ENCODE assay signal across 19 cellular contexts in the genomic region with DNA sequence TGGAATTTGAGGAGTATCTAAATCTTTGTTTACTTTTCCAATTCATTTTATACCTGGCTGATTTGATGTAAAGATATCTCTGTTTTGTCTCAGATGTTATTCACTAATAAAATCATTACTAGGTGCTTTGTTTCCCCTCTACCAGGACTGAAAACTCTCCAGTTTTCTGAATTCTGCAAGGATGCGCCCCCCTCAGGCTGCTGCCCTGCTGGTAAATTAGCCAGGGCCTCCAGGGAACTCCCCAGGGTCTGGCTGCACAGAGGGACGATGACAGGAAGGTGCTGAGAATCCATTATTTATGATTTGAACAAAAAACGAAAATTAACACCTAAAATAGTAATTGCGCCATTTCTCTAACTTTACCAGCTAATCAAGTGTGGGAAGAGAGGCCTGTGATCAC.
DNase-seq lines count a peak whose midpoint lies in the region; ATAC-seq and TF ChIP-seq lines count a peak whose summit lies in the region.
"Had no signal": no experiment of that assay in that cellular context is flagged by ENCODE, and none has a peak within 500 bp of the region (broad histone marks: within the 10 kb centered on the region; RNA-seq: fewer than 3 reads in every experiment).

No MANE protein-coding gene starts in this region.

- no peaks in the 10 kb centered on the region for H3K27me3 Mint-ChIP-seq in endothelial cell (ENCODE audit: unreplicated experiment)
- H3K27me3 Mint-ChIP-seq: CD4-positive, alpha-beta T cell had no signal

- no peak for ATAC-seq in Panc1
- ATAC-seq in sciatic nerve, result no peak

- H2AK5ac ChIP-seq in neuronal stem cell (ENCODE audit: low read depth, low read length), result no peak overlapping the region

- H3K79me1 ChIP-seq in neuronal stem cell (ENCODE audit: low read depth, low read length), result no peaks in the 10 kb centered on the region

- H3K4me2 ChIP-seq in DOHH2 (ENCODE audit: low read length) (no peak overlapping the region), neuronal stem cell (ENCODE audit: insufficient read depth, low read length, poor library complexity, severe bottlenecking) (no peak overlapping the region)

- H2BK5ac ChIP-seq in neuronal stem cell (ENCODE audit: low read length), result no peak overlapping the region

- H3K27ac ChIP-seq in DOHH2 (ENCODE audit: low read depth, low read length) (no peak overlapping the region), Panc1 (ENCODE audit: low read length) (no peak overlapping the region), neuronal stem cell (replicated peaks; ENCODE audit: low read length) (no peak overlapping the region)
- H3K27ac ChIP-seq: GM23248, SK-N-MC had no signal

- no peak overlapping the region for H3K4me3 ChIP-seq in DOHH2 (ENCODE audit: low read length)
- no peak overlapping the region for H3K4me3 ChIP-seq in Panc1 (ENCODE audit: low read depth in 2 of 2, low read length in 2 of 2)
- H3K4me3 ChIP-seq in neuronal stem cell (ENCODE audit: low read length in 2 of 2), result no peak overlapping the region
- H3K4me3 ChIP-seq: GM23248, SK-N-MC had no signal

- no peaks in the 10 kb centered on the region for H3K9me2 ChIP-seq in DOHH2 (replicated peaks; ENCODE audit: control insufficient read depth, low read length)

- H3K4me3 Mint-ChIP-seq in endothelial cell (ENCODE audit: unreplicated experiment), result no peak overlapping the region
- H3K4me3 Mint-ChIP-seq: CD4-positive, alpha-beta T cell; HFFc6 had no signal

- POLR2A ChIA-PET in Panc1 (lab: Charles Lee), result no interaction called here

- H2BK15ac ChIP-seq in neuronal stem cell (ENCODE audit: low read length), result no peak overlapping the region

- H3K36me3 Mint-ChIP-seq in endothelial cell (ENCODE audit: low read depth, unreplicated experiment), result no peaks in the 10 kb centered on the region

- H3K27me3 ChIP-seq in DOHH2 (ENCODE audit: control insufficient read depth, low read length) (no peaks in the 10 kb centered on the region), Panc1 (ENCODE audit: control insufficient read depth, insufficient read depth, low read length) (no peaks in the 10 kb centered on the region), neuronal stem cell (ENCODE audit: control insufficient read depth in 3 of 3, insufficient read depth in 3 of 3, low read depth in 1 of 3, low read length in 3 of 3) (no peaks in the 10 kb centered on the region)

- no peaks in the 10 kb centered on the region for H3F3A ChIP-seq in DOHH2 (ENCODE audit: control insufficient read depth, insufficient read depth)

- no peaks in the 10 kb centered on the region for H3K79me2 ChIP-seq in DOHH2 (ENCODE audit: control insufficient read depth, low read length)

- no peaks in the 10 kb centered on the region for H3K36me3 ChIP-seq in DOHH2 (ENCODE audit: control insufficient read depth, low read length)
- H3K36me3 ChIP-seq in Panc1 (ENCODE audit: control insufficient read depth, insufficient read depth, low read length), result no peaks in the 10 kb centered on the region
- H3K36me3 ChIP-seq in neuronal stem cell (replicated peaks in 1 of 2; ENCODE audit: control insufficient read depth in 2 of 2, insufficient read depth in 2 of 2, low read length in 2 of 2), result no peaks in the 10 kb centered on the region

- no TSS peak for BruUV-seq in Panc1 (replicated peaks; lab: Mats Ljungman, UMichigan)

- H3K4ac ChIP-seq in neuronal stem cell (ENCODE audit: low read length), result no peak overlapping the region

- no peaks in the 10 kb centered on the region for H3K4me1 Mint-ChIP-seq in endothelial cell (ENCODE audit: unreplicated experiment)

- no peak overlapping the region for H2BK12ac ChIP-seq in neuronal stem cell (ENCODE audit: low read length)

- H3K9me3 Mint-ChIP-seq in endothelial cell (ENCODE audit: unreplicated experiment), result no peaks in the 10 kb centered on the region

- no CpG with 5 or more reads among the region's 4 CpGs for WGBS in neuronal stem cell (ENCODE audit: extremely low coverage in 2 of 2, insufficient read length in 2 of 2, insufficient replicate concordance in 1 of 2), 2 donors

- no peak overlapping the region for H3K9ac ChIP-seq in neuronal stem cell (ENCODE audit: low read depth, low read length, poor library complexity)
- H3K9ac ChIP-seq: GM23248 had no signal

- H3K23ac ChIP-seq in neuronal stem cell (ENCODE audit: low read depth, low read length, poor library complexity), result no peak overlapping the region

- H3K4me1 ChIP-seq in DOHH2 (ENCODE audit: control insufficient read depth, low read length), result peaks cover 12% of the 10 kb centered on the region
- H3K4me1 ChIP-seq in Panc1 (ENCODE audit: control insufficient read depth, insufficient read depth, low read length), result no peaks in the 10 kb centered on the region
- H3K4me1 ChIP-seq in neuronal stem cell (ENCODE audit: control insufficient read depth in 2 of 2, insufficient read depth in 1 of 2, low read depth in 1 of 2, low read length in 2 of 2), result no peaks in the 10 kb centered on the region

- TF ChIP-seq CTCF in DOHH2 (IDR thresholded peaks at IDR 0.05; ENCODE audit: low read depth, low read length, poor library complexity, severe bottlenecking) (peak; percentile 13), Panc1 (IDR thresholded peaks at IDR 0.05) (0 out of 2 replicates have a peak, but pooled peaks have one; percentile 7), endothelial cell (IDR thresholded peaks at IDR 0.05; ENCODE audit: unreplicated experiment) (peak; percentile 16)

- in situ Hi-C loops in Panc1 (cut with HindIII; ENCODE audit: low pct_unique_long_range_greater_than_20kb, low sequenced_read_pairs), result no loop called here

- H4K20me1 ChIP-seq in DOHH2 (ENCODE audit: control insufficient read depth, insufficient read depth, low read depth, low read length), result no peaks in the 10 kb centered on the region

- no peak for DNase-seq in Panc1 (ENCODE audit: low read depth, low spot score)
- DNase-seq in endothelial cell (ENCODE audit: low spot score), result peak; percentile 7
- DNase-seq in neuronal stem cell (ENCODE audit: low spot score), result no peak
- DNase-seq in DMS 273 treated with DMSO at 0.1 percent for 48 hours (lab: John Stamatoyannopoulos, UW), result no peak
- no peak for DNase-seq in kidney glomerular epithelial cell (lab: John Stamatoyannopoulos, UW)
- DNase-seq in sciatic nerve (ENCODE audit: low spot score), result no peak
- DNase-seq: AML-193; Calu3; CD4-positive, alpha-beta T cell; DMS79 treated with DMSO at 0.1 percent for 48 hours; GM23248; HFFc6; KBM-7; MV-4-11; NCI-H1417; NCI-H187 treated with DMSO at 0.1 percent for 48 hours; NCI-H446 treated with DMSO at 0.1 percent for 48 hours had no signal

- no peak overlapping the region for H4K91ac ChIP-seq in neuronal stem cell (ENCODE audit: low read depth, low read length, poor library complexity)

- H2BK120ac ChIP-seq in neuronal stem cell (ENCODE audit: low read depth, low read length), result no peak overlapping the region

- H3K27ac Mint-ChIP-seq in endothelial cell (ENCODE audit: unreplicated experiment), result no peak overlapping the region
- H3K27ac Mint-ChIP-seq: CD4-positive, alpha-beta T cell; HFFc6 had no signal

- H3K9me3 ChIP-seq in DOHH2 (ENCODE audit: control insufficient read depth, insufficient read depth, low read length) (peaks cover 2% of the 10 kb centered on the region; the same call in 1 of the 2 replicates), Panc1 (ENCODE audit: control insufficient read depth, insufficient read depth, low read depth, low read length) (no peaks in the 10 kb centered on the region), neuronal stem cell (replicated peaks in 1 of 2; ENCODE audit: control insufficient read depth in 2 of 2, insufficient read depth in 1 of 2, low read depth in 1 of 2, low read length in 2 of 2) (peaks cover 0 to 7% of the 10 kb centered on the region in 2 donors)

- H2AFZ ChIP-seq in neuronal stem cell (ENCODE audit: low read length), result peak overlapping the region; percentile 51
- H2AFZ ChIP-seq: GM23248 had no signal

- intact Hi-C loops in Panc1 (cut with micrococcal nuclease; ENCODE audit: unreplicated experiment), result no loop called here
- intact Hi-C loops in sciatic nerve (cut with DNase I), result no loop called here

- no peak overlapping the region for H4K8ac ChIP-seq in neuronal stem cell (ENCODE audit: low read depth, low read length)

- CTCF ChIA-PET in Panc1 (lab: Charles Lee), result no interaction called here

- H3K18ac ChIP-seq in neuronal stem cell (ENCODE audit: low read length), result no peak overlapping the region

- no peak overlapping the region for H3K14ac ChIP-seq in neuronal stem cell (ENCODE audit: low read length)
